ENCODE assay signal across 16 cellular contexts in genomic region chr7:85230623-85231022, GRCh38. TPM values are rescaled to one million over a fixed set of nuclear protein-coding genes. Genes with fewer than 3 reads are reported as not detected.
"Had no signal": no experiment of that assay in that cellular context is flagged by ENCODE, and none has a peak within 500 bp of the region (broad histone marks: within the 10 kb centered on the region; RNA-seq: fewer than 3 reads in every experiment).

No MANE protein-coding gene starts in this region.

- H3K36me3 ChIP-seq: brain microvascular endothelial cell, ovary, thoracic aorta had no signal

- DNase-seq: activated CD4-positive, alpha-beta T cell treated with anti-CD3 and anti-CD28 coated beads for 36 hours; activated CD8-positive, alpha-beta memory T cell treated with anti-CD3 and anti-CD28 coated beads, Interleukin-2, amount 50 U/mL, for 4 hours; activated CD8-positive, alpha-beta T cell treated with anti-CD3 and anti-CD28 coated beads for 36 hours; activated gamma-delta T cell treated with Interleukin-2 at 50 U/mL for 16 hours; activated naive CD8-positive, alpha-beta T cell treated with anti-CD3 and anti-CD28 coated beads for 36 hours; activated T-cell treated with anti-CD3 and anti-CD28 coated beads, Interleukin-2, amount 50 U/mL, for 72 hours; brain microvascular endothelial cell; effector memory CD8-positive, alpha-beta T cell; left ventricle myocardium superior; mesendoderm; ovary; stimulated activated CD4-positive, alpha-beta T cell treated with anti-CD3 and anti-CD28 coated beads, Interleukin-4, amount 100 ng/mL, for 1 hour; stimulated activated CD8-positive, alpha-beta memory T cell treated with anti-CD3 and anti-CD28 coated beads, Interleukin-4, amount 100 ng/mL, for 48 hours; stimulated activated naive CD8-positive, alpha-beta T cell treated with anti-CD3 and anti-CD28 coated beads, Interleukin-15, amount 100 ng/mL, for 72 hours had no signal

- H3K4me2 ChIP-seq: hepatocyte had no signal

- H3K27ac ChIP-seq: brain microvascular endothelial cell, hepatocyte, ovary, thoracic aorta had no signal

- H3K27ac Mint-ChIP-seq: activated CD4-positive, alpha-beta T cell treated with anti-CD3 and anti-CD28 coated beads for 36 hours; activated CD8-positive, alpha-beta T cell treated with anti-CD3 and anti-CD28 coated beads for 36 hours; activated naive CD8-positive, alpha-beta T cell treated with anti-CD3 and anti-CD28 coated beads for 36 hours; activated T-cell treated with anti-CD3 and anti-CD28 coated beads, Interleukin-2, amount 50 U/mL, for 72 hours; effector memory CD8-positive, alpha-beta T cell; stimulated activated naive CD8-positive, alpha-beta T cell treated with anti-CD3 and anti-CD28 coated beads, Interleukin-15, amount 100 ng/mL, for 72 hours had no signal

- H2AFZ ChIP-seq: hepatocyte had no signal

- ATAC-seq: activated CD4-positive, alpha-beta T cell treated with anti-CD3 and anti-CD28 coated beads for 36 hours; activated CD8-positive, alpha-beta T cell treated with anti-CD3 and anti-CD28 coated beads for 36 hours; activated T-cell treated with anti-CD3 and anti-CD28 coated beads, Interleukin-2, amount 50 U/mL, for 72 hours; effector memory CD8-positive, alpha-beta T cell; left ventricle myocardium superior; stimulated activated naive CD8-positive, alpha-beta T cell treated with anti-CD3 and anti-CD28 coated beads, Interleukin-15, amount 100 ng/mL, for 72 hours had no signal

- H3K79me2 ChIP-seq: hepatocyte had no signal

- H3K9me3 Mint-ChIP-seq: activated CD8-positive, alpha-beta T cell treated with anti-CD3 and anti-CD28 coated beads for 36 hours; activated naive CD8-positive, alpha-beta T cell treated with anti-CD3 and anti-CD28 coated beads for 36 hours had no signal

- H3K4me3 Mint-ChIP-seq: activated CD4-positive, alpha-beta T cell treated with anti-CD3 and anti-CD28 coated beads for 36 hours; activated CD8-positive, alpha-beta T cell treated with anti-CD3 and anti-CD28 coated beads for 36 hours; activated naive CD8-positive, alpha-beta T cell treated with anti-CD3 and anti-CD28 coated beads for 36 hours; activated T-cell treated with anti-CD3 and anti-CD28 coated beads, Interleukin-2, amount 50 U/mL, for 72 hours; effector memory CD8-positive, alpha-beta T cell; stimulated activated naive CD8-positive, alpha-beta T cell treated with anti-CD3 and anti-CD28 coated beads, Interleukin-15, amount 100 ng/mL, for 72 hours had no signal

- H3K27me3 ChIP-seq: brain microvascular endothelial cell, hepatocyte, ovary had no signal

- H3K4me1 Mint-ChIP-seq: activated CD4-positive, alpha-beta T cell treated with anti-CD3 and anti-CD28 coated beads for 36 hours; activated naive CD8-positive, alpha-beta T cell treated with anti-CD3 and anti-CD28 coated beads for 36 hours; stimulated activated naive CD8-positive, alpha-beta T cell treated with anti-CD3 and anti-CD28 coated beads, Interleukin-15, amount 100 ng/mL, for 72 hours had no signal

- H3K36me3 Mint-ChIP-seq: activated naive CD8-positive, alpha-beta T cell treated with anti-CD3 and anti-CD28 coated beads for 36 hours had no signal

- H3K27me3 Mint-ChIP-seq: activated CD4-positive, alpha-beta T cell treated with anti-CD3 and anti-CD28 coated beads for 36 hours; activated CD8-positive, alpha-beta T cell treated with anti-CD3 and anti-CD28 coated beads for 36 hours; activated naive CD8-positive, alpha-beta T cell treated with anti-CD3 and anti-CD28 coated beads for 36 hours; effector memory CD8-positive, alpha-beta T cell; stimulated activated naive CD8-positive, alpha-beta T cell treated with anti-CD3 and anti-CD28 coated beads, Interleukin-15, amount 100 ng/mL, for 72 hours had no signal

- H3K4me3 ChIP-seq: hepatocyte, ovary, thoracic aorta had no signal

- H3K9me3 ChIP-seq: ovary, thoracic aorta had no signal

RNA-seq across cellular contexts. Expression of gene SEMA3D, which starts 43.8 kb away (rescaled TPM):
- total RNA-seq: activated CD4-positive, alpha-beta T cell treated with anti-CD3 and anti-CD28 coated beads for 36 hours; activated CD8-positive, alpha-beta T cell treated with anti-CD3 and anti-CD28 coated beads for 36 hours; activated naive CD8-positive, alpha-beta T cell treated with anti-CD3 and anti-CD28 coated beads for 36 hours had no signal
